ENCODE assay signal across 8 cellular contexts in the genomic region with DNA sequence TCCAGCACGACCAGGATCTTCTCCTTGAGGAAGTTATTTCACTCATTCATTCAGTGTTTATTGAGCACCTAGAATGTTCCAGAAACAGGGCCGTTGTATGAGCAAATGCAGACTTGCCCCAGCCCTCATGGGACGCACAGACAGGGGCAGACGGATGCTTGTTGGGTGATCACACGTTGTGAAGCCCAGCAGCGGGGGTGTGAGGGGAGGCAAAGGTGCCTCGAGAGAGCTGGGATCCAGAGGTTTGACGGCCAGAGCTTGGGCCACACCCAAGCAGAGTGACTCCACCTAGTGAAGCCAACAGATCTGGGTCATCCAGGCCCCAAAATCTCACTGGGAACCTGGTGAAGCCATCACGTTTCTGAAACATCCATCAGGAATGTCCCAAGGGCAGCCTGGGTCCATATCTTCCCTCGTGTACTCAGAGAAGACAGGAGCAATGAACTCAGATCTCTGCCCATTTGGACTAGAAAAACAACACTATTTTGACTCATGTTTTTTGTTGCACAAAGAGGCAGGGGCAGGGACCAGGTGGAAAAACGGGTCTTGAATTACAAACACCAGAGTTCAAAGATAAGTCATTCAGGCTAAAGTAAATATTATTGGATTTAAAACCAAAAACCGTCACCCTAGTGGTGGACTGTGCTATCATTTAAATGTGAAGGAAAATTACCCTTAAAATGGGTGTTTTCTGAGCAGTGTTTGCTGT. TPM values are rescaled to one million over a fixed set of nuclear protein-coding genes. Genes with fewer than 3 reads are reported as not detected.
DNase-seq lines count a peak whose midpoint lies in the region; ATAC-seq and TF ChIP-seq lines count a peak whose summit lies in the region.

No MANE protein-coding gene starts in this region.

- peak; percentile 46 for TF ChIP-seq CTCF in OCI-LY7 (conservative IDR thresholded peaks at IDR 0.05; ENCODE audit: low read length)
- no peak for TF ChIP-seq CTCF in psoas muscle (IDR thresholded peaks at IDR 0.05)

- BruUV-seq in OCI-LY7 (replicated peaks; lab: Mats Ljungman, UMichigan): no TSS peak

- no peak overlapping the region for H3K4me2 ChIP-seq in OCI-LY7 (ENCODE audit: low read length)

- H3K79me2 ChIP-seq in OCI-LY7 (ENCODE audit: insufficient read depth, low read depth, low read length): peaks cover 39% of the 10 kb centered on the region

- no peaks in the 10 kb centered on the region for H4K20me1 ChIP-seq in OCI-LY7 (ENCODE audit: insufficient read depth, low read length)

- CTCF ChIA-PET in OCI-LY7 (lab: Charles Lee; ENCODE audit: unreplicated experiment): no interaction called here

- H3K9me2 ChIP-seq in OCI-LY7 (ENCODE audit: insufficient read depth, low read length): no peaks in the 10 kb centered on the region

- WGBS in esophagus, 2 donors: 44 to 50% methylated on average over 12 of the region's 12 CpGs
- WGBS in psoas muscle, 3 donors: 47 to 54% (median 53%) methylated on average over 12 of the region's 12 CpGs

- DNase-seq in DMS53 (lab: John Stamatoyannopoulos, UW) (peak; percentile 72), OCI-LY7 (ENCODE audit: low spot score) (no peak), psoas muscle (peak in 1 of 2 donors; percentile 34), H7 (no peak), NCI-H2029 treated with DMSO at 0.1 percent for 48 hours (lab: John Stamatoyannopoulos, UW) (no peak)

- H2AFZ ChIP-seq in OCI-LY7 (ENCODE audit: low read length): no peak overlapping the region

- H3K4me3 ChIP-seq in OCI-LY7 (ENCODE audit: low read depth, low read length, poor library complexity, severe bottlenecking) (no peak overlapping the region), esophagus (ENCODE audit: low read depth in 1 of 2, low read length in 2 of 2) (no peak overlapping the region), psoas muscle (no peak overlapping the region), H7 (ENCODE audit: insufficient read depth, low read depth, low read length) (no peak overlapping the region)

- H3K36me3 ChIP-seq in OCI-LY7 (ENCODE audit: insufficient read depth, low read length) (peaks cover 61% of the 10 kb centered on the region), esophagus (ENCODE audit: control insufficient read depth in 2 of 2, insufficient read depth in 2 of 2, low read length in 1 of 2) (peaks cover under 1 to 6% of the 10 kb centered on the region in 2 donors), psoas muscle (ENCODE audit: insufficient read depth in 1 of 2, low read depth in 1 of 2) (peaks cover 0 to 29% of the 10 kb centered on the region in 2 donors), H7 (replicated peaks; ENCODE audit: control insufficient read depth, insufficient read depth, low read length) (no peaks in the 10 kb centered on the region; the same call in 1 of the 2 replicates)

- H3K9me3 ChIP-seq in OCI-LY7 (ENCODE audit: low read length) (no peaks in the 10 kb centered on the region), esophagus (ENCODE audit: control insufficient read depth in 2 of 2, insufficient read depth in 1 of 2, low read depth in 1 of 2, low read length in 1 of 2) (no peaks in the 10 kb centered on the region), psoas muscle (no peaks in the 10 kb centered on the region)

- H3K27me3 ChIP-seq in esophagus (ENCODE audit: control insufficient read depth in 1 of 2, insufficient read depth in 2 of 2, low read length in 2 of 2): no peaks in the 10 kb centered on the region
- no peaks in the 10 kb centered on the region for H3K27me3 ChIP-seq in psoas muscle (ENCODE audit: insufficient read depth in 3 of 3, low read length in 2 of 3)
- H3K27me3 ChIP-seq in H7 (ENCODE audit: control insufficient read depth, insufficient read depth, low read length): no peaks in the 10 kb centered on the region

- ATAC-seq in psoas muscle (peak in 3 of 4 donors; percentile 8 to 29 (median 27)), GM21515 (IDR thresholded peaks at IDR 0.05; ENCODE audit: unreplicated experiment) (no peak), HG03378 (IDR thresholded peaks at IDR 0.05; ENCODE audit: unreplicated experiment) (no peak)

- POLR2A ChIA-PET in OCI-LY7 (lab: Charles Lee): interaction anchor here (0.6 kb wide), 1 partner anchor 84 kb away, joined by 4 read pairs; no protein-coding TSS in a partner anchor

- peaks cover 13% of the 10 kb centered on the region for H3K4me1 ChIP-seq in OCI-LY7 (ENCODE audit: insufficient read depth, low read length, poor library complexity, severe bottlenecking)
- H3K4me1 ChIP-seq in esophagus (ENCODE audit: control insufficient read depth in 2 of 2, insufficient read depth in 2 of 2, low read length in 1 of 2): peaks cover 0 to 6% of the 10 kb centered on the region in 2 donors
- peaks cover 57% of the 10 kb centered on the region for H3K4me1 ChIP-seq in psoas muscle

- intact Hi-C loops in OCI-LY7 (cut with micrococcal nuclease; ENCODE audit: unreplicated experiment): loop anchor here (2.0 kb wide), 3 partner anchors 119 to 231 kb away; no protein-coding TSS in a partner anchor
- intact Hi-C loops in psoas muscle (cut with DNase I): loop anchor here (1.0 to 10.0 kb wide), 5 partner anchors 70 to 229 kb away; no protein-coding TSS in a partner anchor

- H3K27ac ChIP-seq in OCI-LY7 (ENCODE audit: low read depth, low read length, poor library complexity, severe bottlenecking): peak overlapping the region; percentile 6
- H3K27ac ChIP-seq in esophagus (ENCODE audit: low read depth in 2 of 2, low read length in 1 of 2): peak overlapping the region; percentile 55 to 82
- H3K27ac ChIP-seq in psoas muscle: peak overlapping the region; percentile 59

RNA-seq across cellular contexts. Expression of gene RBM44, which starts 54.9 kb away (rescaled TPM):
- 0.33 and 1.2 TPM in 2 replicates for total RNA-seq in OCI-LY7 (2014; rRNA removed; shearing (Covaris generic))
- total RNA-seq in OCI-LY7 (2022) (0.72 and 0.79 TPM in 2 replicates), psoas muscle (under 1 TPM; 0.17 to 0.58 (median 0.38) TPM)
- polyA plus RNA-seq in esophagus (under 1 TPM; 0.24 to 0.37 TPM), psoas muscle (under 1 TPM; 0.06 to 0.39 (median 0.14) TPM)
- 0.94 and 1.6 TPM in 2 replicates for total RNA-seq in H7 (2014; rRNA removed; shearing (Covaris generic))

Comparison
In these comparisons a context has a peak if more than half of its experiments do, and no peak if none do; other contexts are left out.
1. H3K27ac ChIP-seq: peak in every context shown above with its lines; median percentile 68 in esophagus; 59 in psoas muscle; 6 in OCI-LY7.
2. ATAC-seq: peak in psoas muscle (3 of 4); none in GM21515 (single experiment) and HG03378 (single experiment).